ENCODE assay signal across 7 cellular contexts in the genomic region with DNA sequence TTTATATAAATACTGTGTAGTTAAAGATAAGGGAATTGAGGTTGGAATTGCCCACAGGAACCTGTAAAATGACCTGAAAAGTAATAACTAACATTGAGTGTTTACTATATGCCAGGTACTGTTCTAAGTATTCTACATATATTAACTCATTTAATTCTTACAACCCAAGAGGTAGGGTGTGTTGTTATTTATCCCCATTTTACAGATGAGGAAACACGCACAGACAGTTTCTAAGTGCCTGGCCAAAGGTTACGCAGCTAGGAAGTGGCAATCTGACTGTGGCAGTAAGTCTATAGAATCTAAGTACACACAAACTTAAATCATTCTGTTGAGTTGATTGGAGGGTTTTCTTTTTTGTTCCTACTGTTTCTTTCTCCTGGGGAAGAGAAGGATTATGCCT. TPM values are rescaled to one million over a fixed set of nuclear protein-coding genes. Genes with fewer than 3 reads are reported as not detected.
DNase-seq lines count a peak whose midpoint lies in the region; ATAC-seq, FAIRE-seq and TF ChIP-seq lines count a peak whose summit lies in the region.
"Had no signal": no experiment of that assay in that cellular context is flagged by ENCODE, and none has a peak within 500 bp of the region (broad histone marks: within the 10 kb centered on the region; RNA-seq: fewer than 3 reads in every experiment).

No MANE protein-coding gene starts in this region.

- peak overlapping the region; percentile 97 for H3K27ac ChIP-seq in psoas muscle
- H3K27ac ChIP-seq in testis, result peak overlapping the region in 1 of 2 donors; percentile 97

- H3K4me3 ChIP-seq in psoas muscle (peak overlapping the region; percentile 96), testis (peak overlapping the region in 1 of 2 donors; percentile 73)

- H3K9me3 Mint-ChIP-seq in T-helper 2 cell treated with Interferon-gamma antibody and Interleukin-4, amounts not matched to agents 5 μg/mL and 100 μg/mL, for 36 hours, result no peaks in the 10 kb centered on the region
- H3K9me3 Mint-ChIP-seq in activated naive CD8-positive, alpha-beta T cell treated with anti-CD3 and anti-CD28 coated beads, Interleukin-2, amount 10 ng/mL, durations not matched to agents 7 days and 5 days, result no peaks in the 10 kb centered on the region

- POLR2A ChIA-PET in activated naive CD8-positive, alpha-beta T cell treated with anti-CD3 and anti-CD28 coated beads, Interleukin-2, amount 10 ng/mL, durations not matched to agents 7 days and 5 days (lab: Charles Lee), result interaction anchor here (1.1 to 1.2 kb wide), 2 partner anchors 49 to 223 kb away, joined by 3 to 4 read pairs; a partner anchor contains a TSS

- H3K36me3 Mint-ChIP-seq in T-helper 2 cell treated with Interferon-gamma antibody and Interleukin-4, amounts not matched to agents 5 μg/mL and 100 μg/mL, for 36 hours (ENCODE audit: low read depth), result peaks cover 39% of the 10 kb centered on the region
- peaks cover 16% of the 10 kb centered on the region for H3K36me3 Mint-ChIP-seq in activated naive CD8-positive, alpha-beta T cell treated with anti-CD3 and anti-CD28 coated beads, Interleukin-2, amount 10 ng/mL, durations not matched to agents 7 days and 5 days

- no peak for DNase-seq in T-helper 2 cell treated with Interferon-gamma antibody and Interleukin-4, amounts not matched to agents 5 μg/mL and 100 μg/mL, for 36 hours (ENCODE audit: low spot score)
- no peak for DNase-seq in T-helper 2 cell
- DNase-seq in activated naive CD8-positive, alpha-beta T cell treated with anti-CD3 and anti-CD28 coated beads, Interleukin-2, amount 10 ng/mL, durations not matched to agents 7 days and 5 days, result no peak
- no peak for DNase-seq in psoas muscle
- DNase-seq in testis, result no peak
- DNase-seq in frontal cortex (ENCODE audit: low spot score in 2 of 2), result no peak

- H3K4me1 ChIP-seq in psoas muscle (peaks cover 11% of the 10 kb centered on the region), testis (peaks cover 4% of the 10 kb centered on the region)

- peak overlapping the region; percentile 96 for H3K4me3 Mint-ChIP-seq in T-helper 2 cell treated with Interferon-gamma antibody and Interleukin-4, amounts not matched to agents 5 μg/mL and 100 μg/mL, for 36 hours
- peak overlapping the region; percentile 87 for H3K4me3 Mint-ChIP-seq in activated naive CD8-positive, alpha-beta T cell treated with anti-CD3 and anti-CD28 coated beads, Interleukin-2, amount 10 ng/mL, durations not matched to agents 7 days and 5 days

- H3K9me3 ChIP-seq in psoas muscle (no peaks in the 10 kb centered on the region), testis (no peaks in the 10 kb centered on the region)

- intact Hi-C loops in psoas muscle (cut with DNase I) (no loop called here), testis (cut with DNase I; ENCODE audit: low total_unique reads) (no loop called here)

- H3K27ac Mint-ChIP-seq in T-helper 2 cell treated with Interferon-gamma antibody and Interleukin-4, amounts not matched to agents 5 μg/mL and 100 μg/mL, for 36 hours, result peak overlapping the region; percentile 99
- H3K27ac Mint-ChIP-seq in activated naive CD8-positive, alpha-beta T cell treated with anti-CD3 and anti-CD28 coated beads, Interleukin-2, amount 10 ng/mL, durations not matched to agents 7 days and 5 days, result peak overlapping the region; percentile 99

- no peak for TF ChIP-seq CTCF in psoas muscle (IDR thresholded peaks at IDR 0.05)
- no peak for TF ChIP-seq CTCF in testis (IDR thresholded peaks at IDR 0.05)

- peaks cover 53% of the 10 kb centered on the region for H3K4me1 Mint-ChIP-seq in T-helper 2 cell treated with Interferon-gamma antibody and Interleukin-4, amounts not matched to agents 5 μg/mL and 100 μg/mL, for 36 hours (ENCODE audit: low read depth)
- peaks cover 48% of the 10 kb centered on the region for H3K4me1 Mint-ChIP-seq in activated naive CD8-positive, alpha-beta T cell treated with anti-CD3 and anti-CD28 coated beads, Interleukin-2, amount 10 ng/mL, durations not matched to agents 7 days and 5 days

- H3K27me3 Mint-ChIP-seq in T-helper 2 cell treated with Interferon-gamma antibody and Interleukin-4, amounts not matched to agents 5 μg/mL and 100 μg/mL, for 36 hours (ENCODE audit: low read depth), result no peaks in the 10 kb centered on the region
- H3K27me3 Mint-ChIP-seq in activated naive CD8-positive, alpha-beta T cell treated with anti-CD3 and anti-CD28 coated beads, Interleukin-2, amount 10 ng/mL, durations not matched to agents 7 days and 5 days, result no peaks in the 10 kb centered on the region

- FAIRE-seq in frontal cortex (lab: Jason Lieb, UNC), result no peak
- FAIRE-seq: endometrium had no signal

- H3K36me3 ChIP-seq in psoas muscle (ENCODE audit: insufficient read depth in 1 of 2, low read depth in 1 of 2) (peaks cover 11 to 29% of the 10 kb centered on the region in 2 donors), testis (ENCODE audit: low read depth, missing control alignments) (peaks cover 3% of the 10 kb centered on the region)

- no peak for ATAC-seq in activated naive CD8-positive, alpha-beta T cell treated with anti-CD3 and anti-CD28 coated beads, Interleukin-2, amount 10 ng/mL, durations not matched to agents 7 days and 5 days (ENCODE audit: low read depth)
- ATAC-seq in psoas muscle, result no peak

- 94 to 96% (median 96%) methylated on average over 2 of the region's 2 CpGs for WGBS in psoas muscle, 3 donors
- WGBS in testis, 2 donors, result 51 to 80% methylated on average over 2 of the region's 2 CpGs

- no peak for TF ChIP-seq POLR2A in testis (IDR thresholded peaks at IDR 0.05)

- peaks cover 0 to 20% (median 5%) of the 10 kb centered on the region in 3 donors for H3K27me3 ChIP-seq in psoas muscle (ENCODE audit: insufficient read depth in 3 of 3, low read length in 2 of 3)
- H3K27me3 ChIP-seq in testis, result no peaks in the 10 kb centered on the region

RNA-seq across cellular contexts. Expression of a gene that starts 1.1 kb away (rescaled TPM):
- 10 to 100 TPM; 19.6 to 23.2 TPM for total RNA-seq in activated naive CD8-positive, alpha-beta T cell treated with anti-CD3 and anti-CD28 coated beads, Interleukin-2, amount 10 ng/mL, durations not matched to agents 7 days and 5 days
- total RNA-seq in psoas muscle (10 to 100 TPM; 14.6 to 21.0 (median 18.8) TPM), testis (10 to 100 TPM; 25.4 to 33.0 TPM), frontal cortex (38.3 TPM)
- polyA plus RNA-seq in psoas muscle (10 to 100 TPM; 16.8 to 31.2 (median 23.2) TPM), testis (ENCODE audit: insufficient read depth, low read depth, low replicate concordance) (30.8 TPM)

RNA-seq across cellular contexts. Expression of a gene that starts 5.2 kb away (rescaled TPM):
- 10 to 100 TPM; 68.3 to 71.6 TPM for total RNA-seq in activated naive CD8-positive, alpha-beta T cell treated with anti-CD3 and anti-CD28 coated beads, Interleukin-2, amount 10 ng/mL, durations not matched to agents 7 days and 5 days
- 1 to 10 TPM; 3.5 to 9.6 (median 5.8) TPM for total RNA-seq in psoas muscle
- 1 to 10 TPM; 2.5 to 3.9 (median 2.9) TPM for polyA plus RNA-seq in psoas muscle
- total RNA-seq in testis, result 1 to 10 TPM; 2.7 to 3.2 TPM
- polyA plus RNA-seq in testis (ENCODE audit: insufficient read depth, low read depth, low replicate concordance), result 1.9 TPM
- total RNA-seq in frontal cortex, result 25.7 TPM

RNA-seq across cellular contexts. Expression of a gene that starts 8.3 kb away (rescaled TPM):
- total RNA-seq in activated naive CD8-positive, alpha-beta T cell treated with anti-CD3 and anti-CD28 coated beads, Interleukin-2, amount 10 ng/mL, durations not matched to agents 7 days and 5 days, result 100 to 1,000 TPM in 1 of 2 experiments, 10 to 100 TPM in 1; 98.4 to 100 TPM
- 10 to 100 TPM; 38.0 to 74.1 (median 53.6) TPM for total RNA-seq in psoas muscle
- 100 to 1,000 TPM in 1 of 3 donors, 10 to 100 TPM in 2; 52.8 to 105 (median 56.6) TPM for polyA plus RNA-seq in psoas muscle
- 10 to 100 TPM; 47.0 to 73.5 TPM for total RNA-seq in testis
- 64.4 TPM for polyA plus RNA-seq in testis (ENCODE audit: insufficient read depth, low read depth, low replicate concordance)
- total RNA-seq in frontal cortex, result 51.4 TPM

RNA-seq across cellular contexts. Expression of a gene that starts 11.1 kb away (rescaled TPM):
- 10 to 100 TPM; 37.1 to 38.3 TPM for total RNA-seq in activated naive CD8-positive, alpha-beta T cell treated with anti-CD3 and anti-CD28 coated beads, Interleukin-2, amount 10 ng/mL, durations not matched to agents 7 days and 5 days
- total RNA-seq in psoas muscle (1 to 10 TPM; 7.8 to 9.4 (median 8.8) TPM), testis (10 to 100 TPM in 1 of 2 donors, 1 to 10 TPM in 1; 9.2 to 15.1 TPM), frontal cortex (17.5 TPM)
- polyA plus RNA-seq in psoas muscle (1 to 10 TPM; 5.7 to 8.8 (median 7.2) TPM), testis (ENCODE audit: insufficient read depth, low read depth, low replicate concordance) (8.4 TPM)

RNA-seq across cellular contexts. Expression of a gene that starts 23.1 kb away (rescaled TPM):
- total RNA-seq in activated naive CD8-positive, alpha-beta T cell treated with anti-CD3 and anti-CD28 coated beads, Interleukin-2, amount 10 ng/mL, durations not matched to agents 7 days and 5 days, result 1 to 10 TPM; 2.4 to 2.6 TPM
- total RNA-seq in psoas muscle (under 1 TPM in 3 of 4 donors, not detected in 1; 0.42 to 0.54 (median 0.50) TPM), testis (10 to 100 TPM in 1 of 2 donors, 1 to 10 TPM in 1; 3.9 to 30.2 TPM), frontal cortex (not detected)
- polyA plus RNA-seq in psoas muscle (under 1 TPM in 2 of 3 donors, not detected in 1; 0.06 to 0.10 TPM), testis (ENCODE audit: insufficient read depth, low read depth, low replicate concordance) (2.2 TPM)
